ENCODE assay signal across 26 cellular contexts in genomic region chr5:74184649-74185048, GRCh38.
"Had no signal": no experiment of that assay in that cellular context is flagged by ENCODE, and none has a peak within 500 bp of the region (broad histone marks: within the 10 kb centered on the region; RNA-seq: fewer than 3 reads in every experiment).

No MANE protein-coding gene starts in this region.

- H3K4me3 Mint-ChIP-seq: activated B cell treated with CpG ODN at 0.5 μM for 24 hours; activated CD8-positive, alpha-beta T cell treated with anti-CD3 and anti-CD28 coated beads for 36 hours; naive thymus-derived CD4-positive, alpha-beta T cell; stimulated activated effector memory CD8-positive, alpha-beta T cell treated with anti-CD3 and anti-CD28 coated beads, Interleukin-12 subunit alpha, Interleukin-12 subunit beta, amount 100 ng/mL, for 72 hours; T-helper 2 cell treated with Interferon-gamma antibody and Interleukin-4, amounts not matched to agents 5 μg/mL and 100 μg/mL, for 36 hours had no signal

- H3K36me3 Mint-ChIP-seq: naive thymus-derived CD4-positive, alpha-beta T cell; neural progenitor cell; stimulated activated effector memory CD8-positive, alpha-beta T cell treated with anti-CD3 and anti-CD28 coated beads, Interleukin-12 subunit alpha, Interleukin-12 subunit beta, amount 100 ng/mL, for 72 hours had no signal

- H3K9ac ChIP-seq: neural progenitor cell had no signal

- H3K36me3 ChIP-seq: adrenal gland, esophagus squamous epithelium, neural progenitor cell, sigmoid colon, tibial nerve had no signal

- ATAC-seq: activated CD8-positive, alpha-beta T cell treated with anti-CD3 and anti-CD28 coated beads for 36 hours; activated naive CD4-positive, alpha-beta T cell treated with anti-CD3 and anti-CD28 coated beads, Interleukin-2, amount 50 U/mL, for 72 hours; body of pancreas; naive thymus-derived CD4-positive, alpha-beta T cell; stimulated activated effector memory CD8-positive, alpha-beta T cell treated with anti-CD3 and anti-CD28 coated beads, Interleukin-12 subunit alpha, Interleukin-12 subunit beta, amount 100 ng/mL, for 72 hours had no signal

- H3K27ac ChIP-seq: adrenal gland, body of pancreas, neural progenitor cell, sigmoid colon, tibial nerve had no signal

- H3K9me3 Mint-ChIP-seq: activated CD8-positive, alpha-beta T cell treated with anti-CD3 and anti-CD28 coated beads for 36 hours; T-helper 2 cell treated with Interferon-gamma antibody and Interleukin-4, amounts not matched to agents 5 μg/mL and 100 μg/mL, for 36 hours had no signal

- H3K4me2 ChIP-seq: neural progenitor cell had no signal

- H3K4me1 ChIP-seq: body of pancreas, esophagus squamous epithelium had no signal

- H3K27me3 ChIP-seq: adrenal gland, body of pancreas, esophagus squamous epithelium, neural progenitor cell, sigmoid colon, tibial nerve had no signal

- H3K4me3 ChIP-seq: adrenal gland, body of pancreas, esophagus squamous epithelium, neural progenitor cell, sigmoid colon, tibial nerve had no signal

- H3K4me1 Mint-ChIP-seq: activated B cell treated with CpG ODN at 0.5 μM for 24 hours; stimulated activated effector memory CD8-positive, alpha-beta T cell treated with anti-CD3 and anti-CD28 coated beads, Interleukin-12 subunit alpha, Interleukin-12 subunit beta, amount 100 ng/mL, for 72 hours had no signal

- DNase-seq: activated B cell treated with CpG ODN at 0.5 μM for 24 hours; activated CD4-positive, alpha-beta T cell treated with anti-CD3 and anti-CD28 coated beads, Interleukin-2, amount 50 U/mL, for 1 hour; activated CD8-positive, alpha-beta T cell treated with anti-CD3 and anti-CD28 coated beads for 36 hours; activated T-cell treated with anti-CD3 and anti-CD28 coated beads, Interleukin-2, amount 50 U/mL, for 48 hours; adrenal gland; aorta; body of pancreas; caudate nucleus; dermis blood vessel endothelial cell; effector CD4-positive, alpha-beta T cell; esophagus squamous epithelium; hippocampal formation; left cardiac atrium; midbrain; naive thymus-derived CD4-positive, alpha-beta T cell; sigmoid colon; small intestine; stimulated activated CD4-positive, alpha-beta T cell treated with anti-CD3 and anti-CD28 coated beads, Interleukin-4, amount 100 ng/mL, for 24 hours; T-helper 1 cell had no signal

- H3K27ac Mint-ChIP-seq: activated B cell treated with CpG ODN at 0.5 μM for 24 hours; activated CD8-positive, alpha-beta T cell treated with anti-CD3 and anti-CD28 coated beads for 36 hours; activated naive CD4-positive, alpha-beta T cell treated with anti-CD3 and anti-CD28 coated beads, Interleukin-2, amount 50 U/mL, for 72 hours; activated T-helper 2 cell treated with anti-CD3 and anti-CD28 coated beads, Interferon-gamma antibody, Interleukin-2, Interleukin-4, amounts not matched to agents 10 μg/mL and 5 μg/mL and 100 μg/mL, durations not matched to agents 14 hours and 24 hours and 36 hours; naive thymus-derived CD4-positive, alpha-beta T cell; neural progenitor cell; stimulated activated effector memory CD8-positive, alpha-beta T cell treated with anti-CD3 and anti-CD28 coated beads, Interleukin-12 subunit alpha, Interleukin-12 subunit beta, amount 100 ng/mL, for 72 hours; T-helper 2 cell treated with Interferon-gamma antibody and Interleukin-4, amounts not matched to agents 5 μg/mL and 100 μg/mL, for 36 hours had no signal

- FAIRE-seq: frontal cortex, small intestine had no signal

- H3K9me3 ChIP-seq: adrenal gland, body of pancreas, esophagus squamous epithelium, sigmoid colon, tibial nerve had no signal

- H2AFZ ChIP-seq: neural progenitor cell had no signal
